ENCODE assay signal across 24 cellular contexts in genomic region chr11:85431319-85431718, GRCh38.
DNase-seq lines count a peak whose midpoint lies in the region; ATAC-seq, FAIRE-seq and TF ChIP-seq lines count a peak whose summit lies in the region.
"Had no signal": no experiment of that assay in that cellular context is flagged by ENCODE, and none has a peak within 500 bp of the region (broad histone marks: within the 10 kb centered on the region; RNA-seq: fewer than 3 reads in every experiment).

No MANE protein-coding gene starts in this region.

- H3K27me3 ChIP-seq in heart right ventricle (no peaks in the 10 kb centered on the region), left ventricle myocardium inferior (ENCODE audit: low read depth) (no peaks in the 10 kb centered on the region)

- H3K9me3 ChIP-seq in heart right ventricle (peaks cover 0 to 65% (median 23%) of the 10 kb centered on the region in 11 donors), left ventricle myocardium inferior (replicated peaks) (peaks cover 70% of the 10 kb centered on the region), kidney (ENCODE audit: control insufficient read depth in 1 of 2, low read length in 2 of 2) (peaks cover 0 to 16% of the 10 kb centered on the region in 2 donors)

- ATAC-seq in heart right ventricle, result peak in 7 of 8 donors; percentile 39 to 74 (median 61)
- ATAC-seq: GM23338, HCT116 had no signal

- H3K27ac ChIP-seq in heart right ventricle (no peak overlapping the region), left ventricle myocardium inferior (replicated peaks) (no peak overlapping the region), kidney (ENCODE audit: low read depth in 2 of 2, low read length in 2 of 2) (no peak overlapping the region)
- H3K27ac ChIP-seq: PC-9, SK-N-MC had no signal

- H3K4me1 ChIP-seq in heart right ventricle (no peaks in the 10 kb centered on the region), left ventricle myocardium inferior (no peaks in the 10 kb centered on the region), kidney (ENCODE audit: control insufficient read depth in 1 of 2, insufficient read depth in 1 of 2, low read depth in 1 of 2, low read length in 2 of 2) (no peaks in the 10 kb centered on the region)

- peak; percentile 28 for DNase-seq in NCI-H82 (lab: John Stamatoyannopoulos, UW)
- no peak for DNase-seq in NCI-H82 treated with DMSO at 0.1 percent for 48 hours (lab: John Stamatoyannopoulos, UW; ENCODE audit: unreplicated experiment)
- peak in 1 of 2 donors; percentile 6 for DNase-seq in heart right ventricle
- no peak for DNase-seq in left ventricle myocardium inferior
- peak; percentile 27 for DNase-seq in kidney
- no peak for DNase-seq in GM13976 (ENCODE audit: low spot score)
- no peak for DNase-seq in AG08395 (ENCODE audit: low spot score)
- DNase-seq: C1 segment of cervical spinal cord; CD4-positive, alpha-beta memory T cell; COR-L47; KBM-7; MV-4-11; NCI-H1105; NCI-H1694; NCI-H2029 treated with DMSO at 0.1 percent for 48 hours; NCI-H226; NCI-H510A; NCI-H69; PC-9; SHP77 had no signal

- no peak overlapping the region for H3K9ac ChIP-seq in kidney (ENCODE audit: low read length in 2 of 2)

- H3K4me3 ChIP-seq in heart right ventricle, result no peak overlapping the region
- H3K4me3 ChIP-seq in left ventricle myocardium inferior, result no peak overlapping the region
- no peak overlapping the region for H3K4me3 ChIP-seq in kidney (ENCODE audit: low read length in 2 of 2)
- H3K4me3 ChIP-seq: GM23338, PC-9, SK-N-MC had no signal

- H3K36me3 ChIP-seq in heart right ventricle (no peaks in the 10 kb centered on the region), left ventricle myocardium inferior (no peaks in the 10 kb centered on the region), kidney (ENCODE audit: control insufficient read depth in 1 of 2, insufficient read depth in 2 of 2, low read length in 2 of 2) (no peaks in the 10 kb centered on the region)

- in situ Hi-C loops in GM13976 (cut with MboI; ENCODE audit: low sequenced_read_pairs, unreplicated experiment), result no loop called here

- TF ChIP-seq CTCF in heart right ventricle (IDR thresholded peaks at IDR 0.05), result no peak
- no peak for TF ChIP-seq CTCF in left ventricle myocardium inferior (IDR thresholded peaks at IDR 0.05; ENCODE audit: borderline replicate concordance)
- no peak for TF ChIP-seq CTCF in kidney (IDR thresholded peaks at IDR 0.05; ENCODE audit: borderline replicate concordance, extremely low read depth, insufficient read depth)
- no peak for TF ChIP-seq CTCF in GM13976 (IDR thresholded peaks at IDR 0.05; ENCODE audit: borderline replicate concordance, control extremely low read depth, extremely low read depth, insufficient read depth, missing control alignments)

- intact Hi-C loops in heart right ventricle (cut with DNase I), result no loop called here
- intact Hi-C loops in left ventricle myocardium inferior (cut with micrococcal nuclease), result no loop called here
- intact Hi-C loops in kidney (cut with DNase I), result no loop called here

- FAIRE-seq in kidney (lab: Jason Lieb, UNC), result no peak
- FAIRE-seq: G401.6 had no signal

- 63 to 64% methylated on average over 3 of the region's 3 CpGs for WGBS in heart right ventricle, 2 donors

Comparison
In these comparisons a context has a peak if more than half of its experiments do, and no peak if none do; other contexts are left out.
1. DNase-seq: peak in NCI-H82 (single experiment) and kidney (single experiment); none in NCI-H82 treated with DMSO at 0.1 percent for 48 hours (single experiment), left ventricle myocardium inferior (single experiment), GM13976 (single experiment) and AG08395 (single experiment).